ENCODE assay signal across 21 cellular contexts in genomic region chr5:43634621-43635020, GRCh38. TPM values are rescaled to one million over a fixed set of nuclear protein-coding genes. Genes with fewer than 3 reads are reported as not detected.
DNase-seq lines count a peak whose midpoint lies in the region; ATAC-seq and TF ChIP-seq lines count a peak whose summit lies in the region.
"Had no signal": no experiment of that assay in that cellular context is flagged by ENCODE, and none has a peak within 500 bp of the region (broad histone marks: within the 10 kb centered on the region; RNA-seq: fewer than 3 reads in every experiment).

No MANE protein-coding gene starts in this region.

- H3K9me3 ChIP-seq in T-helper 17 cell (ENCODE audit: control insufficient read depth, low read length, poor library complexity, severe bottlenecking) = no peaks in the 10 kb centered on the region
- no peaks in the 10 kb centered on the region for H3K9me3 ChIP-seq in testis
- H3K9me3 ChIP-seq: BE2C had no signal

- no peaks in the 10 kb centered on the region for H3K27me3 ChIP-seq in dorsolateral prefrontal cortex
- no peaks in the 10 kb centered on the region for H3K27me3 ChIP-seq in testis
- H3K27me3 ChIP-seq: BE2C had no signal

- H3K4me3 ChIP-seq in dorsolateral prefrontal cortex = no peak overlapping the region
- no peak overlapping the region for H3K4me3 ChIP-seq in testis
- H3K4me3 ChIP-seq: GM23248 had no signal

- H3K4me3 Mint-ChIP-seq in T-helper 17 cell = no peak overlapping the region
- H3K4me3 Mint-ChIP-seq: CD4-positive, alpha-beta T cell had no signal

- H3K27ac Mint-ChIP-seq in T-helper 17 cell = peak overlapping the region; percentile 41
- H3K27ac Mint-ChIP-seq: CD4-positive, alpha-beta T cell had no signal

- peaks cover 30% of the 10 kb centered on the region for H3K4me1 Mint-ChIP-seq in T-helper 17 cell

- 90 to 94% methylated on average over 2 of the region's 2 CpGs for WGBS in testis, 2 donors

- TF ChIP-seq POLR2A in testis (IDR thresholded peaks at IDR 0.05) = no peak

- ATAC-seq in T-helper 17 cell (no peak), GM18498 (IDR thresholded peaks at IDR 0.05; ENCODE audit: unreplicated experiment) (no peak)
- ATAC-seq: HCT116, Panc1 had no signal

- H3K36me3 ChIP-seq in testis (ENCODE audit: low read depth, missing control alignments) = no peaks in the 10 kb centered on the region

- peaks cover 19% of the 10 kb centered on the region for H3K36me3 Mint-ChIP-seq in T-helper 17 cell (ENCODE audit: low read depth)

- no peaks in the 10 kb centered on the region for H3K4me1 ChIP-seq in testis

- peak overlapping the region in 55 of 59 donors; percentile 1 to 89 (median 67) for H3K27ac ChIP-seq in dorsolateral prefrontal cortex
- no peak overlapping the region for H3K27ac ChIP-seq in testis
- H3K27ac ChIP-seq: GM23248, KMS-11 had no signal

- no peak for TF ChIP-seq CTCF in dorsolateral prefrontal cortex (IDR thresholded peaks at IDR 0.05 in 54 of 56, conservative IDR thresholded peaks at IDR 0.05 in 2 of 56; ENCODE audit: low read depth in 1 of 56, partially characterized antibody in 56 of 56)
- TF ChIP-seq CTCF in GM10266 (IDR thresholded peaks at IDR 0.05; ENCODE audit: control insufficient read depth, insufficient read depth, low read depth, missing control alignments) = no peak
- TF ChIP-seq CTCF in testis (IDR thresholded peaks at IDR 0.05) = no peak

- DNase-seq in EH (ENCODE audit: low read depth) = peak; percentile 6
- DNase-seq in MV-4-11 (lab: John Stamatoyannopoulos, UW) = peak; percentile 51
- DNase-seq in T-helper 17 cell = no peak
- no peak for DNase-seq in dorsolateral prefrontal cortex
- DNase-seq in GM10266 (ENCODE audit: extremely low spot score) = no peak
- DNase-seq in testis = no peak
- DNase-seq in AG08396 (ENCODE audit: low spot score) = no peak
- DNase-seq: BE2C; Calu3; CD4-positive, alpha-beta T cell; NCI-H1417; NCI-H1930; NCI-H69; NK-92 treated with Interleukin-12 subunit alpha and Interleukin-12 subunit beta, amount 100 ng/mL, for 24 hours; Right ventricle myocardium superior; T-helper 2 cell had no signal

- no peaks in the 10 kb centered on the region for H3K27me3 Mint-ChIP-seq in T-helper 17 cell
- H3K27me3 Mint-ChIP-seq: CD4-positive, alpha-beta T cell had no signal

- intact Hi-C loops in dorsolateral prefrontal cortex (cut with DNase I) (no loop called here), testis (cut with DNase I; ENCODE audit: low total_unique reads) (no loop called here)

RNA-seq across cellular contexts. Expression of gene NNT, which starts 31.6 kb away (rescaled TPM):
- total RNA-seq in T-helper 17 cell (10 to 100 TPM; 42.6 to 49.5 TPM), dorsolateral prefrontal cortex (100 to 1,000 TPM in 109 of 120 experiments, 10 to 100 TPM in 11; 79.8 to 197 (median 130) TPM), testis (10 to 100 TPM; 32.1 to 55.0 TPM)
- 25.4 TPM for polyA plus RNA-seq in testis (ENCODE audit: insufficient read depth, low read depth, low replicate concordance)

Comparison
In these comparisons a context has a peak if more than half of its experiments do, and no peak if none do; other contexts are left out.
1. DNase-seq: peak in EH (single experiment) and MV-4-11 (single experiment); none in T-helper 17 cell (0 of 3), dorsolateral prefrontal cortex (0 of 10), GM10266 (single experiment), testis (single experiment) and AG08396 (single experiment).
2. H3K27ac ChIP-seq: peak in dorsolateral prefrontal cortex (55 of 59); none in testis (0 of 2).